8 cellular contexts compared by ENCODE assay signal in the genomic region with DNA sequence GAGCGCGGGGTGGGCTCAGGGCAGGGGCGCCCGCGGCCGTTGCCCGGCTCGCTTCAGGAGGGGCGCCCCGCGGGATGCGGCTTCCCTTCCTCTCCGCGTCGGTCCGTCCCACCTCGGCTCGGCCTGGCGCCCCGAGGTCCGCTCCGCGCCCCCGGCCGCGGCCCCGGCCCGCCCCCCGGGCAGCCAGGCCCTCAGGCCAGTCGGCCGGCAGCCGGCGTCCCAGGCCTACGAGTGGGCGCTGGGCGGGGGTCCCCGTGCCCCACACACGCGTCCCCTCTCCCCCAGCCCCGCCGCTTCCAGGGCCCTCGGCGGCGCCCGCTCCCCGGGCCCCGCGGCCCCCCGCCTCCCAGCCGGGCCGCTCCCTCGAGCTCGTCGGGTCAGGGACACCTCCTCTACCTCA. TPM values are rescaled to one million over a fixed set of nuclear protein-coding genes. Genes with fewer than 3 reads are reported as not detected.
DNase-seq lines count a peak whose midpoint lies in the region; ATAC-seq and TF ChIP-seq lines count a peak whose summit lies in the region.
"Not testable (repeated sequence)": the region's sequence is repeated elsewhere in the genome, so short reads cannot be mapped to it uniquely, and the experiment has no call there.

No MANE protein-coding gene starts in this region.

- H3K27ac ChIP-seq in DOHH2 (ENCODE audit: low read depth, low read length); OCI-LY7 (ENCODE audit: low read depth, low read length, poor library complexity, severe bottlenecking): not testable (repeated sequence)

- H3K4me2 ChIP-seq in DOHH2 (ENCODE audit: low read length) (peak overlapping the region; percentile 58), OCI-LY7 (ENCODE audit: low read length) (0 out of 2 replicates have a peak overlapping the region, but pooled peaks have one; percentile 33)

- peak overlapping the region; percentile 89 for H3K4me3 Mint-ChIP-seq in activated naive CD8-positive, alpha-beta T cell treated with anti-CD3 and anti-CD28 coated beads, Interleukin-2, amount 10 ng/mL, durations not matched to agents 7 days and 5 days
- H3K4me3 Mint-ChIP-seq in stimulated activated naive CD8-positive, alpha-beta T cell treated with anti-CD3 and anti-CD28 coated beads, Interleukin-15, Interleukin-2, amounts not matched to agents 100 ng/mL and 50 ng/mL, for 24 hours: peak overlapping the region; percentile 85

- ATAC-seq in GM21423 (IDR thresholded peaks at IDR 0.05; ENCODE audit: unreplicated experiment) (peak; percentile 44), HG03097 (IDR thresholded peaks at IDR 0.05; ENCODE audit: low FRiP score, unreplicated experiment) (peak; percentile 26)
- ATAC-seq in activated naive CD8-positive, alpha-beta T cell treated with anti-CD3 and anti-CD28 coated beads, Interleukin-2, amount 10 ng/mL, durations not matched to agents 7 days and 5 days (ENCODE audit: low read depth): peak; percentile 53

- H3K36me3 Mint-ChIP-seq in activated naive CD8-positive, alpha-beta T cell treated with anti-CD3 and anti-CD28 coated beads, Interleukin-2, amount 10 ng/mL, durations not matched to agents 7 days and 5 days; stimulated activated naive CD8-positive, alpha-beta T cell treated with anti-CD3 and anti-CD28 coated beads, Interleukin-15, Interleukin-2, amounts not matched to agents 100 ng/mL and 50 ng/mL, for 24 hours (ENCODE audit: low read depth): not testable (repeated sequence)

- H3K4me1 ChIP-seq in DOHH2 (ENCODE audit: control insufficient read depth, low read length); OCI-LY7 (ENCODE audit: insufficient read depth, low read length, poor library complexity, severe bottlenecking); mucosa of stomach (ENCODE audit: control insufficient read depth, insufficient read depth, low read length): not testable (repeated sequence)

- peak overlapping the region; percentile 39 for H3K9ac ChIP-seq in mucosa of stomach (ENCODE audit: low read length)

- not testable (repeated sequence) for H3K4me1 Mint-ChIP-seq in activated naive CD8-positive, alpha-beta T cell treated with anti-CD3 and anti-CD28 coated beads, Interleukin-2, amount 10 ng/mL, durations not matched to agents 7 days and 5 days; stimulated activated naive CD8-positive, alpha-beta T cell treated with anti-CD3 and anti-CD28 coated beads, Interleukin-15, Interleukin-2, amounts not matched to agents 100 ng/mL and 50 ng/mL, for 24 hours (ENCODE audit: low read depth)

- not testable (repeated sequence) for H3K9me2 ChIP-seq in DOHH2 (replicated peaks; ENCODE audit: control insufficient read depth, low read length); OCI-LY7 (ENCODE audit: insufficient read depth, low read length)

- H4K20me1 ChIP-seq in DOHH2 (ENCODE audit: control insufficient read depth, insufficient read depth, low read depth, low read length); OCI-LY7 (ENCODE audit: insufficient read depth, low read length): not testable (repeated sequence)

- not testable (repeated sequence) for H3K9me3 Mint-ChIP-seq in activated naive CD8-positive, alpha-beta T cell treated with anti-CD3 and anti-CD28 coated beads, Interleukin-2, amount 10 ng/mL, durations not matched to agents 7 days and 5 days; stimulated activated naive CD8-positive, alpha-beta T cell treated with anti-CD3 and anti-CD28 coated beads, Interleukin-15, Interleukin-2, amounts not matched to agents 100 ng/mL and 50 ng/mL, for 24 hours

- not testable (repeated sequence) for H3K9me3 ChIP-seq in DOHH2 (ENCODE audit: control insufficient read depth, insufficient read depth, low read length); OCI-LY7 (ENCODE audit: low read length); mucosa of stomach (ENCODE audit: control insufficient read depth, low read length)

- DNase-seq in OCI-LY7 (ENCODE audit: low spot score); activated naive CD8-positive, alpha-beta T cell treated with anti-CD3 and anti-CD28 coated beads, Interleukin-2, amount 10 ng/mL, durations not matched to agents 7 days and 5 days; foreskin fibroblast: not testable (repeated sequence)

- H3K27ac Mint-ChIP-seq in activated naive CD8-positive, alpha-beta T cell treated with anti-CD3 and anti-CD28 coated beads, Interleukin-2, amount 10 ng/mL, durations not matched to agents 7 days and 5 days: peak overlapping the region; percentile 79
- H3K27ac Mint-ChIP-seq in stimulated activated naive CD8-positive, alpha-beta T cell treated with anti-CD3 and anti-CD28 coated beads, Interleukin-15, Interleukin-2, amounts not matched to agents 100 ng/mL and 50 ng/mL, for 24 hours: peak overlapping the region; percentile 79

- H3K27me3 ChIP-seq in DOHH2 (ENCODE audit: control insufficient read depth, low read length); mucosa of stomach (ENCODE audit: control insufficient read depth, insufficient read depth, low read length): not testable (repeated sequence)

- H3K4me3 ChIP-seq in DOHH2 (ENCODE audit: low read length): peak overlapping the region; percentile 68
- peak overlapping the region; percentile 73 for H3K4me3 ChIP-seq in OCI-LY7 (ENCODE audit: low read depth, low read length, poor library complexity, severe bottlenecking)
- H3K4me3 ChIP-seq in foreskin fibroblast (ENCODE audit: low read depth in 1 of 2, low read length in 2 of 2): peak overlapping the region; percentile 43 to 61
- peak overlapping the region; percentile 56 for H3K4me3 ChIP-seq in mucosa of stomach (ENCODE audit: low read length)

- peaks cover 10% of the 10 kb centered on the region for H3K79me2 ChIP-seq in DOHH2 (ENCODE audit: control insufficient read depth, low read length)
- not testable (repeated sequence) for H3K79me2 ChIP-seq in OCI-LY7 (ENCODE audit: insufficient read depth, low read depth, low read length)

- not testable (repeated sequence) for BruUV-seq in OCI-LY7 (replicated peaks; lab: Mats Ljungman, UMichigan)

- not testable (repeated sequence) for H2AFZ ChIP-seq in OCI-LY7 (ENCODE audit: low read length)

- not testable (repeated sequence) for H3K36me3 ChIP-seq in DOHH2 (ENCODE audit: control insufficient read depth, low read length); OCI-LY7 (ENCODE audit: insufficient read depth, low read length); mucosa of stomach (ENCODE audit: control insufficient read depth, insufficient read depth, low read length)

- not testable (repeated sequence) for H3F3A ChIP-seq in DOHH2 (ENCODE audit: control insufficient read depth, insufficient read depth)

- CTCF ChIA-PET in OCI-LY7 (lab: Charles Lee; ENCODE audit: unreplicated experiment): not testable (repeated sequence)

- POLR2A ChIA-PET in OCI-LY7 (lab: Charles Lee); activated naive CD8-positive, alpha-beta T cell treated with anti-CD3 and anti-CD28 coated beads, Interleukin-2, amount 10 ng/mL, durations not matched to agents 7 days and 5 days (lab: Charles Lee): not testable (repeated sequence)

- TF ChIP-seq CTCF in DOHH2 (IDR thresholded peaks at IDR 0.05; ENCODE audit: low read depth, low read length, poor library complexity, severe bottlenecking); OCI-LY7 (conservative IDR thresholded peaks at IDR 0.05; ENCODE audit: low read length); foreskin fibroblast (IDR thresholded peaks at IDR 0.05; ENCODE audit: low read depth, low read length): not testable (repeated sequence)

- intact Hi-C loops in OCI-LY7 (cut with micrococcal nuclease; ENCODE audit: unreplicated experiment): not testable (repeated sequence)

- not testable (repeated sequence) for H3K27me3 Mint-ChIP-seq in activated naive CD8-positive, alpha-beta T cell treated with anti-CD3 and anti-CD28 coated beads, Interleukin-2, amount 10 ng/mL, durations not matched to agents 7 days and 5 days; stimulated activated naive CD8-positive, alpha-beta T cell treated with anti-CD3 and anti-CD28 coated beads, Interleukin-15, Interleukin-2, amounts not matched to agents 100 ng/mL and 50 ng/mL, for 24 hours

RNA-seq across cellular contexts. Expression of gene KANSL1, which starts 31.6 kb away (rescaled TPM):
- 92.1 and 96.9 TPM in 2 replicates for total RNA-seq in OCI-LY7 (2014; rRNA removed; shearing (Covaris generic))
- total RNA-seq in OCI-LY7 (2022): 129 and 130 TPM in 2 replicates
- total RNA-seq in activated naive CD8-positive, alpha-beta T cell treated with anti-CD3 and anti-CD28 coated beads, Interleukin-2, amount 10 ng/mL, durations not matched to agents 7 days and 5 days: 100 to 1,000 TPM; 132 to 140 TPM
